In genomic region chr16:57591086-57591869, GRCh38 we compare ENCODE assay signal across 8 cellular contexts. TPM values are rescaled to one million over a fixed set of nuclear protein-coding genes. Genes with fewer than 3 reads are reported as not detected.
DNase-seq lines count a peak whose midpoint lies in the region; ATAC-seq and TF ChIP-seq lines count a peak whose summit lies in the region.

No MANE protein-coding gene starts in this region.

- peaks cover 42% of the 10 kb centered on the region for H3K4me1 Mint-ChIP-seq in activated naive CD4-positive, alpha-beta T cell treated with anti-CD3 and anti-CD28 coated beads, Interleukin-2, amount 50 U/mL, for 24 hours
- H3K4me1 Mint-ChIP-seq in glutamatergic neuron (ENCODE audit: low read depth, unreplicated experiment), result no peaks in the 10 kb centered on the region

- H3K27ac Mint-ChIP-seq in activated naive CD4-positive, alpha-beta T cell treated with anti-CD3 and anti-CD28 coated beads, Interleukin-2, amount 50 U/mL, for 24 hours, result peak overlapping the region; percentile 87
- peak overlapping the region; percentile 28 for H3K27ac Mint-ChIP-seq in glutamatergic neuron (ENCODE audit: unreplicated experiment)

- peak overlapping the region; percentile 43 for H3K4me3 Mint-ChIP-seq in activated naive CD4-positive, alpha-beta T cell treated with anti-CD3 and anti-CD28 coated beads, Interleukin-2, amount 50 U/mL, for 24 hours
- H3K4me3 Mint-ChIP-seq in glutamatergic neuron (ENCODE audit: unreplicated experiment), result no peak overlapping the region

- TF ChIP-seq CTCF in glutamatergic neuron (IDR thresholded peaks at IDR 0.05; ENCODE audit: partially characterized antibody, unreplicated experiment), result peak; percentile 94

- no peaks in the 10 kb centered on the region for H3K9me3 Mint-ChIP-seq in activated naive CD4-positive, alpha-beta T cell treated with anti-CD3 and anti-CD28 coated beads, Interleukin-2, amount 50 U/mL, for 24 hours
- H3K9me3 Mint-ChIP-seq in glutamatergic neuron (ENCODE audit: unreplicated experiment), result no peaks in the 10 kb centered on the region

- ATAC-seq in GM21825 (IDR thresholded peaks at IDR 0.05; ENCODE audit: unreplicated experiment), result peak; percentile 62

- peaks cover 1% of the 10 kb centered on the region for H3K36me3 Mint-ChIP-seq in activated naive CD4-positive, alpha-beta T cell treated with anti-CD3 and anti-CD28 coated beads, Interleukin-2, amount 50 U/mL, for 24 hours
- H3K36me3 Mint-ChIP-seq in glutamatergic neuron (ENCODE audit: unreplicated experiment), result peaks cover 8% of the 10 kb centered on the region

- DNase-seq in GF-D8 (lab: John Stamatoyannopoulos, UW) (peak; percentile 20), Kasumi-1 (lab: John Stamatoyannopoulos, UW) (peak; percentile 73 to 74), SK-MEL-5 (ENCODE audit: low read depth, low spot score) (peak; percentile 80), glutamatergic neuron (peak; percentile 83), posterior cingulate gyrus (peak; percentile 30 to 94 (median 70)), NCI-H446 treated with DMSO at 0.1 percent for 48 hours (lab: John Stamatoyannopoulos, UW) (no peak)

- in situ Hi-C loops in SK-MEL-5 (cut with HindIII; ENCODE audit: low pct_unique_long_range_greater_than_20kb, low sequenced_read_pairs), result no loop called here

- intact Hi-C loops in posterior cingulate gyrus (cut with DNase I), result loop anchor here (1.0 kb wide), 2 partner anchors 58 to 129 kb away; no protein-coding TSS in a partner anchor

- no peaks in the 10 kb centered on the region for H3K27me3 Mint-ChIP-seq in activated naive CD4-positive, alpha-beta T cell treated with anti-CD3 and anti-CD28 coated beads, Interleukin-2, amount 50 U/mL, for 24 hours
- H3K27me3 Mint-ChIP-seq in glutamatergic neuron (ENCODE audit: unreplicated experiment), result peaks cover 8% of the 10 kb centered on the region

RNA-seq across cellular contexts. Expression of gene ADGRG1, which starts 37.2 kb away (rescaled TPM):
- total RNA-seq in SK-MEL-5 (2014; rRNA removed; shearing (Covaris generic)), result 14.4 and 17.3 TPM in 2 replicates
- polyA plus RNA-seq in SK-MEL-5 (2015; cell fraction: cytosol; rRNA removed), result 132 and 148 TPM in 2 replicates
- 51.5 and 52.0 TPM in 2 replicates for polyA plus RNA-seq in SK-MEL-5 (2015; cell fraction: nucleus; rRNA removed)
- total RNA-seq in glutamatergic neuron (ENCODE audit: unreplicated experiment), result 116 TPM

RNA-seq across cellular contexts. Expression of gene ADGRG5, which starts 48.8 kb away (rescaled TPM):
- not detected in 2 replicates for total RNA-seq in SK-MEL-5 (2014; rRNA removed; shearing (Covaris generic))
- 0.06 TPM in 1 of 2 replicates, not detected in the other for polyA plus RNA-seq in SK-MEL-5 (2015; cell fraction: cytosol; rRNA removed)
- not detected in 2 replicates for polyA plus RNA-seq in SK-MEL-5 (2015; cell fraction: nucleus; rRNA removed)
- total RNA-seq in glutamatergic neuron (ENCODE audit: unreplicated experiment), result not detected

RNA-seq across cellular contexts. Expression of gene CCDC102A, which starts 54.9 kb away (rescaled TPM):
- total RNA-seq in SK-MEL-5 (2014; rRNA removed; shearing (Covaris generic)), result 8.9 and 10.5 TPM in 2 replicates
- 10.6 and 13.7 TPM in 2 replicates for polyA plus RNA-seq in SK-MEL-5 (2015; cell fraction: cytosol; rRNA removed)
- polyA plus RNA-seq in SK-MEL-5 (2015; cell fraction: nucleus; rRNA removed), result 2.5 and 2.7 TPM in 2 replicates
- total RNA-seq in glutamatergic neuron (ENCODE audit: unreplicated experiment), result not detected
